Comparison of ENCODE assay signal across 1 cellular context in the genomic region with DNA sequence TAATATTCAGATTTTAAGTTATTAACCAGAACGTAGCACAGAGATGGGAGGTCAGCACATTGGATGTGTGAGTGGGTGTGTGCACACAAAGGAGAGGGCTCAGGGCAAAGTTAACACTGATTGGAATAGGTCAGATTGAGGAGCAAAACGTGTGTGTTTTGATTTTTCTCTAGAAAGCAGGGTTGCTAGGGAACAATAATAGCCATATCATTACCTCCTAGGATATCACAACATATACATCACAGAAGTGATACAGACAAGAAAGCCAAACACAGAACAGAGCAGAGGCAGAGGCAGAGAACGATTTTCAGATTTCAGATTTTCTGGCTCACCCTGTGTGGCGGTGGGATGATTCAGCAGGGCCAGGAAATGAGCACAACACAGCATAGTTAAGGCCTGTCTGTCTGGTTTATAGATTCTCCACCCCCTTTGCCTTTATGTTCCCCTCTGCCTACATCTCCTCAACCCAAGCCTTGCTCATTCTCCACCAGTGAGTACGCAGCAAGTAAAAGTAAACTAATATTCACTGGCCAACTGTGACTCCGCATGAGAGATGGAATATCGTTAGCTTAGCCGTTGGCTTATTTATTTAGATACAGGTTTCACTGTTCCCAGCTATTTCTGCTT.
TF ChIP-seq lines count a peak whose summit lies in the region.

No MANE protein-coding gene starts in this region.

TF ChIP-seq in SK-N-SH, 30 proteins besides CTCF, POLR2A, EP300 and RAD21 (continued from another document):
- TF ChIP-seq CHD2 (IDR thresholded peaks at IDR 0.05; ENCODE audit: low read length, partially characterized antibody), result no peak
- peak; percentile 80 for TF ChIP-seq FOSL2 (IDR thresholded peaks at IDR 0.05; ENCODE audit: borderline replicate concordance, low read depth)
- no peak; the same call in 1 of the 2 replicates for TF ChIP-seq RXRA (IDR thresholded peaks at IDR 0.05; ENCODE audit: borderline replicate concordance, low read depth)
- no peak for TF ChIP-seq RCOR1 (IDR thresholded peaks at IDR 0.05; ENCODE audit: low read length)
- TF ChIP-seq, protein P1, sequence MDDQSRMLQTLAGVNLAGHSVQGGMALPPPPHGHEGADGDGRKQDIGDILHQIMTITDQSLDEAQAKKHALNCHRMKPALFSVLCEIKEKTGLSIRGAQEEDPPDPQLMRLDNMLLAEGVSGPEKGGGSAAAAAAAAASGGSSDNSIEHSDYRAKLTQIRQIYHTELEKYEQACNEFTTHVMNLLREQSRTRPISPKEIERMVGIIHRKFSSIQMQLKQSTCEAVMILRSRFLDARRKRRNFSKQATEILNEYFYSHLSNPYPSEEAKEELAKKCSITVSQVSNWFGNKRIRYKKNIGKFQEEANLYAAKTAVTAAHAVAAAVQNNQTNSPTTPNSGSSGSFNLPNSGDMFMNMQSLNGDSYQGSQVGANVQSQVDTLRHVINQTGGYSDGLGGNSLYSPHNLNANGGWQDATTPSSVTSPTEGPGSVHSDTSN (IDR thresholded peaks at IDR 0.05), result peak; percentile 73
- no peak for TF ChIP-seq ZBTB33 (IDR thresholded peaks at IDR 0.05; ENCODE audit: borderline replicate concordance, low read depth)
- TF ChIP-seq TAF1 (IDR thresholded peaks at IDR 0.05; ENCODE audit: borderline replicate concordance, low read depth, low read length), result no peak
- TF ChIP-seq SIN3A (IDR thresholded peaks at IDR 0.05; ENCODE audit: borderline replicate concordance, low read depth, low read length), result no peak
- no peak for TF ChIP-seq IRF3 (IDR thresholded peaks at IDR 0.05; ENCODE audit: low read depth, low read length)
- TF ChIP-seq MEF2A (IDR thresholded peaks at IDR 0.05; ENCODE audit: borderline replicate concordance, low read depth), result no peak
- peak; percentile 46; the same call in 1 of the 2 replicates for TF ChIP-seq POLR2AphosphoS5 (IDR thresholded peaks at IDR 0.05; ENCODE audit: low read depth, low read length)
- no peak for TF ChIP-seq USF2 (IDR thresholded peaks at IDR 0.05; ENCODE audit: borderline replicate concordance, low read depth, low read length)
- TF ChIP-seq TEAD4 (IDR thresholded peaks at IDR 0.05; ENCODE audit: borderline replicate concordance, insufficient read depth), result no peak
- no peak for TF ChIP-seq YY1 (IDR thresholded peaks at IDR 0.05; ENCODE audit: low read depth)
- no peak for TF ChIP-seq RFX5 (IDR thresholded peaks at IDR 0.05; ENCODE audit: low read length)
